Comparison of ENCODE assay signal across 8 cellular contexts in genomic region chr13:94595943-94596574, GRCh38. TPM values are rescaled to one million over a fixed set of nuclear protein-coding genes. Genes with fewer than 3 reads are reported as not detected.
A peak's percentile ranks its signal among the peaks of the same experiment; 100 is the strongest.
DNase-seq lines count a peak whose midpoint lies in the region; ATAC-seq, FAIRE-seq and TF ChIP-seq lines count a peak whose summit lies in the region.

A gene with protein sequence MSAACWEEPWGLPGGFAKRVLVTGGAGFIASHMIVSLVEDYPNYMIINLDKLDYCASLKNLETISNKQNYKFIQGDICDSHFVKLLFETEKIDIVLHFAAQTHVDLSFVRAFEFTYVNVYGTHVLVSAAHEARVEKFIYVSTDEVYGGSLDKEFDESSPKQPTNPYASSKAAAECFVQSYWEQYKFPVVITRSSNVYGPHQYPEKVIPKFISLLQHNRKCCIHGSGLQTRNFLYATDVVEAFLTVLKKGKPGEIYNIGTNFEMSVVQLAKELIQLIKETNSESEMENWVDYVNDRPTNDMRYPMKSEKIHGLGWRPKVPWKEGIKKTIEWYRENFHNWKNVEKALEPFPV (minus strand): TSS chr13:94596152. CDS start chr13:94596136, 16 bp downstream.

- BruUV-seq in HepG2 (replicated peaks; lab: Mats Ljungman, UMichigan) = no TSS peak

- H3K4me1 Mint-ChIP-seq in CD4-positive, CD25-positive, alpha-beta regulatory T cell = peaks cover 26 to 49% (median 35%) of the 10 kb centered on the region in 4 donors

- peaks cover 26% of the 10 kb centered on the region for H3K4me1 ChIP-seq in CD4-positive, CD25-positive, alpha-beta regulatory T cell (ENCODE audit: control insufficient read depth, insufficient read depth, low read length, poor library complexity, severe bottlenecking)
- peaks cover 64% of the 10 kb centered on the region for H3K4me1 ChIP-seq in HepG2 (ENCODE audit: insufficient read depth, low read length)

- intact Hi-C loops in HepG2 (cut with micrococcal nuclease; ENCODE audit: unreplicated experiment) = loop anchor here (1.0 kb wide), 1 partner anchor 47 kb away; no protein-coding TSS in a partner anchor

- peak within 1 kb of the TSS; percentile 88 to 98 (median 96) for H3K4me3 Mint-ChIP-seq in CD4-positive, CD25-positive, alpha-beta regulatory T cell

- H3K4me2 ChIP-seq in HepG2 (ENCODE audit: low read depth, low read length) = peak within 1 kb of the TSS; percentile 95

- peak; percentile 91 to 94 for TF ChIP-seq POLR2A in HepG2 (IDR thresholded peaks at IDR 0.05; ENCODE audit: insufficient read depth in 1 of 2, low read depth in 2 of 2, low read length in 2 of 2)

- H3K9ac ChIP-seq in HepG2 (ENCODE audit: insufficient read depth, low read depth, low read length) = peak within 1 kb of the TSS; percentile 90

- POLR2A ChIA-PET in HepG2 (lab: Yijun Ruan, JAX) = interaction anchor here (0.9 to 2.2 kb wide), 8 partner anchors 17 to 633 kb away, joined by 3 to 22 read pairs (median 4); no protein-coding TSS in a partner anchor

- H3K27me3 Mint-ChIP-seq in CD4-positive, CD25-positive, alpha-beta regulatory T cell = no peaks in the 10 kb centered on the region

- peak within 1 kb of the TSS; percentile 86 to 97 (median 95) for H3K27ac Mint-ChIP-seq in CD4-positive, CD25-positive, alpha-beta regulatory T cell

- DNase-seq in CD4-positive, CD25-positive, alpha-beta regulatory T cell = peak; percentile 80 to 96 (median 90)
- DNase-seq in NCI-H82 (lab: John Stamatoyannopoulos, UW) (peak; percentile 98), dermis blood vessel endothelial cell (peak; percentile 91), HepG2 (ENCODE audit: low spot score) (peak; percentile 87)
- peak; percentile 77 to 81 for DNase-seq in activated CD4-positive, alpha-beta T cell treated with anti-CD3 and anti-CD28 coated beads, Interleukin-2, amount 50 U/mL, for 4 hours
- peak; percentile 83 for DNase-seq in stimulated activated CD4-positive, alpha-beta T cell treated with anti-CD3 and anti-CD28 coated beads, Interleukin-2, amount 100 ng/mL, for 48 hours

- in situ Hi-C loops in HepG2 (cut with HindIII; ENCODE audit: extremely low pct_ligation_motif_present, low pct_unique_long_range_greater_than_20kb) = no loop called here

- peak within 1 kb of the TSS; percentile 74 for H3K27ac ChIP-seq in CD4-positive, CD25-positive, alpha-beta regulatory T cell (ENCODE audit: insufficient read depth, low read length, poor library complexity, severe bottlenecking)
- peak within 1 kb of the TSS; percentile 80 for H3K27ac ChIP-seq in HepG2 (ENCODE audit: extremely low read length, insufficient read depth, low read length)

- peak; percentile 34; the same call in 1 of the 2 replicates for TF ChIP-seq CTCF in HepG2 (CRISPR knock-in tag; IDR thresholded peaks at IDR 0.05)

- CTCF ChIA-PET in HepG2 (lab: Yijun Ruan, JAX; ENCODE audit: low intra/inter-chr PET ratio, low total read pairs) = no interaction called here

- no peak for TF ChIP-seq RAD21 in HepG2 (CRISPR knock-in tag; IDR thresholded peaks at IDR 0.05)

- H3K36me3 ChIP-seq in CD4-positive, CD25-positive, alpha-beta regulatory T cell (ENCODE audit: control insufficient read depth, insufficient read depth, low read length) = peaks cover 14% of the 10 kb centered on the region
- H3K36me3 ChIP-seq in HepG2 (replicated peaks in 1 of 2; ENCODE audit: control insufficient read depth in 1 of 2, insufficient read depth in 2 of 2, low read length in 2 of 2) = peaks cover 0 to 13% of the 10 kb centered on the region in 2 experiments; a peak in 2 of 5 replicates

- H3K4me3 ChIP-seq in CD4-positive, CD25-positive, alpha-beta regulatory T cell (ENCODE audit: low read depth, low read length) = peak within 1 kb of the TSS; percentile 94
- H3K4me3 ChIP-seq in HepG2 (replicated peaks in 1 of 3; ENCODE audit: insufficient read depth in 1 of 3, low read depth in 2 of 3, low read length in 3 of 3) = peak within 1 kb of the TSS; percentile 59 to 94 (median 92)

- peaks cover 26% of the 10 kb centered on the region for H3K79me2 ChIP-seq in HepG2 (ENCODE audit: insufficient read depth, low read length)

- TF ChIP-seq EP300 in HepG2 (IDR thresholded peaks at IDR 0.05; ENCODE audit: low read depth in 2 of 2, low read length in 2 of 2) = 0 out of 4 replicates have a peak, but pooled peaks of 1 of the 2 experiments have one; percentile 24
- no peak for TF ChIP-seq EP300 in HepG2 (CRISPR knock-in tag; IDR thresholded peaks at IDR 0.05; ENCODE audit: borderline replicate concordance)

- peaks cover 7% of the 10 kb centered on the region for H3K36me3 Mint-ChIP-seq in CD4-positive, CD25-positive, alpha-beta regulatory T cell

- peaks cover 5% of the 10 kb centered on the region; the same call in 1 of the 2 replicates for H4K20me1 ChIP-seq in HepG2 (ENCODE audit: insufficient read depth, low read length)

- no peaks in the 10 kb centered on the region for H3K27me3 ChIP-seq in CD4-positive, CD25-positive, alpha-beta regulatory T cell (ENCODE audit: control insufficient read depth, insufficient read depth, low read length)
- H3K27me3 ChIP-seq in HepG2 (ENCODE audit: control insufficient read depth in 1 of 2, insufficient read depth in 2 of 2, low read length in 2 of 2) = no peaks in the 10 kb centered on the region; a peak in 1 of 5 replicates

- peak within 1 kb of the TSS; percentile 94 for H2AFZ ChIP-seq in HepG2 (ENCODE audit: low read length)

- peaks cover 0 to 1% (median 0%) of the 10 kb centered on the region in 7 donors for H3K9me3 Mint-ChIP-seq in CD4-positive, CD25-positive, alpha-beta regulatory T cell

- FAIRE-seq in HepG2 (lab: Jason Lieb, UNC) = peak; percentile 43

- 1% methylated on average over 28 of the region's 41 CpGs for WGBS in HepG2 (ENCODE audit: low lambda C conversion rate)

- no peaks in the 10 kb centered on the region for H3K9me3 ChIP-seq in CD4-positive, CD25-positive, alpha-beta regulatory T cell (ENCODE audit: control insufficient read depth in 2 of 2, low read length in 2 of 2)
- no peaks in the 10 kb centered on the region for H3K9me3 ChIP-seq in HepG2 (ENCODE audit: low read length)

- peak; percentile 98 for ATAC-seq in CD4-positive, CD25-positive, alpha-beta regulatory T cell (ENCODE audit: low read depth in 2 of 2)
- ATAC-seq in GM19438 (IDR thresholded peaks at IDR 0.05; ENCODE audit: low read depth, unreplicated experiment) (peak; percentile 91), HG03571 (IDR thresholded peaks at IDR 0.05; ENCODE audit: unreplicated experiment) (peak; percentile 98), HepG2 (peak; percentile 97)

TF ChIP-seq in HepG2, 621 proteins besides CTCF, POLR2A, EP300 and RAD21 (continues in another document):
- TF ChIP-seq, protein P1, sequence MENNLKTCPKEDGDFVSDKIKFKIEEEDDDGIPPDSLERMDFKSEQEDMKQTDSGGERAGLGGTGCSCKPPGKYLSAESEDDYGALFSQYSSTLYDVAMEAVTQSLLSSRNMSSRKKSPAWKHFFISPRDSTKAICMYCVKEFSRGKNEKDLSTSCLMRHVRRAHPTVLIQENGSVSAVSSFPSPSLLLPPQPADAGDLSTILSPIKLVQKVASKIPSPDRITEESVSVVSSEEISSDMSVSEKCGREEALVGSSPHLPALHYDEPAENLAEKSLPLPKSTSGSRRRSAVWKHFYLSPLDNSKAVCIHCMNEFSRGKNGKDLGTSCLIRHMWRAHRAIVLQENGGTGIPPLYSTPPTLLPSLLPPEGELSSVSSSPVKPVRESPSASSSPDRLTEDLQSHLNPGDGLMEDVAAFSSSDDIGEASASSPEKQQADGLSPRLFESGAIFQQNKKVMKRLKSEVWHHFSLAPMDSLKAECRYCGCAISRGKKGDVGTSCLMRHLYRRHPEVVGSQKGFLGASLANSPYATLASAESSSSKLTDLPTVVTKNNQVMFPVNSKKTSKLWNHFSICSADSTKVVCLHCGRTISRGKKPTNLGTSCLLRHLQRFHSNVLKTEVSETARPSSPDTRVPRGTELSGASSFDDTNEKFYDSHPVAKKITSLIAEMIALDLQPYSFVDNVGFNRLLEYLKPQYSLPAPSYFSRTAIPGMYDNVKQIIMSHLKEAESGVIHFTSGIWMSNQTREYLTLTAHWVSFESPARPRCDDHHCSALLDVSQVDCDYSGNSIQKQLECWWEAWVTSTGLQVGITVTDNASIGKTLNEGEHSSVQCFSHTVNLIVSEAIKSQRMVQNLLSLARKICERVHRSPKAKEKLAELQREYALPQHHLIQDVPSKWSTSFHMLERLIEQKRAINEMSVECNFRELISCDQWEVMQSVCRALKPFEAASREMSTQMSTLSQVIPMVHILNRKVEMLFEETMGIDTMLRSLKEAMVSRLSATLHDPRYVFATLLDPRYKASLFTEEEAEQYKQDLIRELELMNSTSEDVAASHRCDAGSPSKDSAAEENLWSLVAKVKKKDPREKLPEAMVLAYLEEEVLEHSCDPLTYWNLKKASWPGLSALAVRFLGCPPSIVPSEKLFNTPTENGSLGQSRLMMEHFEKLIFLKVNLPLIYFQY (CRISPR knock-in tag; IDR thresholded peaks at IDR 0.05; ENCODE audit: borderline replicate concordance) = peak; percentile 49; the same call in 1 of the 2 replicates
- peak; percentile 84; the same call in 1 of the 2 replicates for TF ChIP-seq KMT2B (CRISPR knock-in tag; IDR thresholded peaks at IDR 0.05)

RNA-seq across cellular contexts. Expression of the gene that starts here (rescaled TPM):
- 6.1 TPM for total RNA-seq in CD4-positive, CD25-positive, alpha-beta regulatory T cell
- polyA plus RNA-seq in CD4-positive, CD25-positive, alpha-beta regulatory T cell = 10 to 100 TPM; 14.0 to 21.2 (median 15.0) TPM
- total RNA-seq in dermis blood vessel endothelial cell (13.1 and 15.0 TPM in 2 replicates), HepG2 (2016; rRNA removed; fragmentation: Illumina TruSeq; extraction: Trizol) (17.9 and 25.0 TPM in 2 replicates)
- total RNA-seq in HepG2 (2016; cell fraction: cytosol; rRNA removed; fragmentation: Illumina TruSeq; extraction: Trizol; ENCODE audit: low read depth) = 3.1 and 3.5 TPM in 2 replicates
- total RNA-seq in HepG2 (2016; cell fraction: insoluble cytoplasmic fraction; rRNA removed; fragmentation: Illumina TruSeq; extraction: Trizol) = 18.9 and 24.5 TPM in 2 replicates
- total RNA-seq in HepG2 (2016; cell fraction: membrane; rRNA removed; fragmentation: Illumina TruSeq; extraction: Trizol) = 9.0 and 9.3 TPM in 2 replicates
- 15.1 and 17.3 TPM in 2 replicates for total RNA-seq in HepG2 (2016; cell fraction: nucleus; rRNA removed; fragmentation: Illumina TruSeq; extraction: Trizol)
- polyA plus RNA-seq in HepG2 (2011; rRNA removed) = 11.8 and 15.5 TPM in 2 replicates
- 6.1 and 9.6 TPM in 2 replicates for polyA plus RNA-seq in HepG2 (2011; cell fraction: cytosol; rRNA removed)
- 5.9 and 6.6 TPM in 2 replicates for polyA plus RNA-seq in HepG2 (2011; cell fraction: nucleus; rRNA removed)
- polyA plus RNA-seq in HepG2 (2012) = 8.9 and 12.5 TPM in 2 replicates
- 1.9 and 2.0 TPM in 2 replicates for polyA plus RNA-seq in HepG2 (2016; cell fraction: cytosol; fragmentation: Illumina TruSeq; extraction: Trizol; ENCODE audit: low read depth)
- polyA plus RNA-seq in HepG2 (2016; cell fraction: insoluble cytoplasmic fraction; fragmentation: Illumina TruSeq; extraction: Trizol; ENCODE audit: low read depth) = 21.1 and 21.3 TPM in 2 replicates
- 5.1 and 5.5 TPM in 2 replicates for polyA plus RNA-seq in HepG2 (2016; cell fraction: membrane; fragmentation: Illumina TruSeq; extraction: Trizol; ENCODE audit: low read depth)
- 20.2 and 23.5 TPM in 2 replicates for polyA plus RNA-seq in HepG2 (2016; cell fraction: nucleus; fragmentation: Illumina TruSeq; extraction: Trizol; ENCODE audit: insufficient read depth, low read depth)
- polyA minus RNA-seq in HepG2 (2011; rRNA and poly(A)+ RNA removed; ENCODE audit: low replicate concordance) = 4.5 and 4.8 TPM in 2 replicates
- 7.3 and 8.0 TPM in 2 replicates for polyA minus RNA-seq in HepG2 (2011; cell fraction: cytosol; rRNA and poly(A)+ RNA removed)
- 19.0 and 21.1 TPM in 2 replicates for polyA minus RNA-seq in HepG2 (2011; cell fraction: nucleus; rRNA and poly(A)+ RNA removed)

Comparison
In these comparisons a context has a peak if more than half of its experiments do, and no peak if none do; other contexts are left out.
1. Peak in every context shown above with its lines: DNase-seq, ATAC-seq, H3K4me3 ChIP-seq and H3K27ac ChIP-seq.